8 cellular contexts compared by ENCODE assay signal in the genomic region with DNA sequence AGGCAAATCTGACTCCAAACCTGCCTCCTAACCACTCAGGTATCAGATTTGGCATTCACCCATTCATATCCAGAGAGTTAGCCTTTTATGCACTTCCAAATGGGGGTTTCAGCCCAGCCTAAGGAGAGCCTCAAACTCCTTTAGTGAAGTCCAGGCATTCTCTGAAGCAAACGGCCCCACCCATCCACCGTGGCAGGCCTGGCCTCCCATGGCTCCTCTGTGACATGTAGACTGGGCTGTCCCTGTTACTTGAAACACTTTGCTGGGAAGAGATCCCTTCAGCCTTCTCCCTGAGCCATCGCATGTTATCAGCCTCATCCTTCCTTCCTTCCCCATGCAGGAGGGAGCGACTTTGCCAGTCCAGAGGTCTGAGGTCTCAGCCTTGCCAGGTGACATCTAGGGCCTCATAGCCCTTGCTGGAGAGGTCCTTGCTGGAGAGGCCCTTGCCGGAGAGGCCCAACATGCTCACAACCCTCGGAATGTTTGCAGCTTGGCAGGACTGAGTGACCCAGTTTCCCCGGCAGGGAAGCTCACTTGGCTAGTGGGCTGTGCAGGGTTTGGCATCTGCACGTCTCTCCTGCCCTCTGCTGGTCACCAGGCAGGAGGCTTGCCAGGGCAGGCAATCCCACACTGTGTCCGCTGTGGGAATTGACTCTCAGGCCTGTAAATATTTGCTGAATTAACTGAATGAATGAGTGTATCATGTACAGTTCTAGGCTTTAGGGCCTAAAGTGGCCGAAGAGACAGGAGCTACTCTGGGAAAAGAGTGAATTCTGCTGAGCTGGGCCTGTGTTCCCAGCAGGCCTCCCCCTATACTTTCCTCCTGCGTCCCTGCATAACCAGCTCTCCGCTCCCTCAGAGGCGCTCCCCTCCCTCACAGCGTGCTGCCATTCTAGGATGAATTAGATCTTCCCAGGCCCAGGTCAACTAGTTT. TPM values are rescaled to one million over a fixed set of nuclear protein-coding genes. Genes with fewer than 3 reads are reported as not detected.
DNase-seq lines count a peak whose midpoint lies in the region; ATAC-seq and TF ChIP-seq lines count a peak whose summit lies in the region.

No MANE protein-coding gene starts in this region.

- H3K36me3 ChIP-seq in kidney epithelial cell (ENCODE audit: control insufficient read depth, insufficient read depth, low read length): no peaks in the 10 kb centered on the region

- no peaks in the 10 kb centered on the region for H3K27me3 ChIP-seq in kidney epithelial cell (ENCODE audit: control insufficient read depth, insufficient read depth, low read length)

- ATAC-seq in GM18502 (IDR thresholded peaks at IDR 0.05; ENCODE audit: poor library complexity, unreplicated experiment): no peak

- no peak overlapping the region for H3K4me3 ChIP-seq in kidney epithelial cell (ENCODE audit: low read depth, low read length)

- TF ChIP-seq CTCF in kidney epithelial cell (IDR thresholded peaks at IDR 0.05; ENCODE audit: insufficient read depth, low read length, poor library complexity, severe bottlenecking): peak; percentile 93

- DNase-seq in Ammon's horn (ENCODE audit: low spot score): peak; percentile 92
- peak; percentile 55 for DNase-seq in H4 (ENCODE audit: low spot score)
- DNase-seq in NCI-H2196 (lab: John Stamatoyannopoulos, UW; ENCODE audit: unreplicated experiment): peak; percentile 81
- DNase-seq in activated CD4-positive, alpha-beta T cell treated with anti-CD3 and anti-CD28 coated beads for 1 hour: peak; percentile 62
- DNase-seq in cerebellar cortex (ENCODE audit: low spot score): peak; percentile 95
- DNase-seq in kidney epithelial cell (ENCODE audit: low read depth): peak; percentile 41
- peak; percentile 75 for DNase-seq in stimulated activated CD4-positive, alpha-beta T cell treated with anti-CD3 and anti-CD28 coated beads, Interleukin-1b, Interleukin-23, amount 100 ng/mL, for 48 hours

RNA-seq across cellular contexts. Expression of a gene that starts 26.7 kb away (rescaled TPM):
- 17.9 and 18.2 TPM in 2 replicates for total RNA-seq in H4 (2014; rRNA removed; shearing (Covaris generic))
- total RNA-seq in kidney epithelial cell: 23.1 and 28.2 TPM in 2 replicates

Comparison
In these comparisons a context has a peak if more than half of its experiments do, and no peak if none do; other contexts are left out.
1. DNase-seq: peak in every context shown above with its lines; median percentile 95 in cerebellar cortex; 92 in Ammon's horn; 81 in NCI-H2196; 75 in stimulated activated CD4-positive, alpha-beta T cell treated with anti-CD3 and anti-CD28 coated beads, Interleukin-1b, Interleukin-23, amount 100 ng/mL, for 48 hours; 62 in activated CD4-positive, alpha-beta T cell treated with anti-CD3 and anti-CD28 coated beads for 1 hour; 55 in H4; 41 in kidney epithelial cell.